1 cellular context compared by ENCODE assay signal in the genomic region with DNA sequence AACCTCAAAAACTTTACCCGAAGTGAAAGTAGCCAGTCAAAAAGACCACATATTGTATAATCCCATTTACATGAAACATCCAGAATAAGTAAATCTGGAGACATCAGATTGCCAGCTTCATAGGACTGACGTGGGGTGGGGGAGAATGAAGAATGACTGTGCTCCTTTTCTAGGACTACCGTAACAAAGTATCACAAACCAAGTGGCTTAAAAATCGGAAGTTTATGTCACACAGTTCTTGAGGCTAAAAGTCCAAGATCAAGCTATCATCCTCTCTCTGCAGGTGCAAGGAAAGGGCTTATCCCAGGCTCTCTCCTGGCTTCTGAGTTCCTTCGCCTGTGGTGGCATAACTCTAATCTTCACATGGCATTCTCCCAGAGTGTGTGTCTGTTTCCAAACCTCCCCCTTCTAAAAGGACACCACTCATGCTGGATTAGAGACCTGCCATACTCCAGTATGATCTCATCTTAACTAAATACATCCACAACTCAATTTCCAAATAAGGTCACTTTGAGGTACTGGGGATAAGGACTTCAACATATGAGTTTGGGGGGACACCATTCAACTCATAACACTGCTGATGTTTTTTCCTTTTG.
TF ChIP-seq lines count a peak whose summit lies in the region.

No MANE protein-coding gene starts in this region.

TF ChIP-seq in A549, 52 proteins besides CTCF, POLR2A, EP300 and RAD21 (continued from another document):
- TF ChIP-seq, protein P1, sequence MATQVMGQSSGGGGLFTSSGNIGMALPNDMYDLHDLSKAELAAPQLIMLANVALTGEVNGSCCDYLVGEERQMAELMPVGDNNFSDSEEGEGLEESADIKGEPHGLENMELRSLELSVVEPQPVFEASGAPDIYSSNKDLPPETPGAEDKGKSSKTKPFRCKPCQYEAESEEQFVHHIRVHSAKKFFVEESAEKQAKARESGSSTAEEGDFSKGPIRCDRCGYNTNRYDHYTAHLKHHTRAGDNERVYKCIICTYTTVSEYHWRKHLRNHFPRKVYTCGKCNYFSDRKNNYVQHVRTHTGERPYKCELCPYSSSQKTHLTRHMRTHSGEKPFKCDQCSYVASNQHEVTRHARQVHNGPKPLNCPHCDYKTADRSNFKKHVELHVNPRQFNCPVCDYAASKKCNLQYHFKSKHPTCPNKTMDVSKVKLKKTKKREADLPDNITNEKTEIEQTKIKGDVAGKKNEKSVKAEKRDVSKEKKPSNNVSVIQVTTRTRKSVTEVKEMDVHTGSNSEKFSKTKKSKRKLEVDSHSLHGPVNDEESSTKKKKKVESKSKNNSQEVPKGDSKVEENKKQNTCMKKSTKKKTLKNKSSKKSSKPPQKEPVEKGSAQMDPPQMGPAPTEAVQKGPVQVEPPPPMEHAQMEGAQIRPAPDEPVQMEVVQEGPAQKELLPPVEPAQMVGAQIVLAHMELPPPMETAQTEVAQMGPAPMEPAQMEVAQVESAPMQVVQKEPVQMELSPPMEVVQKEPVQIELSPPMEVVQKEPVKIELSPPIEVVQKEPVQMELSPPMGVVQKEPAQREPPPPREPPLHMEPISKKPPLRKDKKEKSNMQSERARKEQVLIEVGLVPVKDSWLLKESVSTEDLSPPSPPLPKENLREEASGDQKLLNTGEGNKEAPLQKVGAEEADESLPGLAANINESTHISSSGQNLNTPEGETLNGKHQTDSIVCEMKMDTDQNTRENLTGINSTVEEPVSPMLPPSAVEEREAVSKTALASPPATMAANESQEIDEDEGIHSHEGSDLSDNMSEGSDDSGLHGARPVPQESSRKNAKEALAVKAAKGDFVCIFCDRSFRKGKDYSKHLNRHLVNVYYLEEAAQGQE (IDR thresholded peaks at IDR 0.05) = no peak
- no peak for TF ChIP-seq CBX8 (IDR thresholded peaks at IDR 0.05)
- TF ChIP-seq, protein P2, sequence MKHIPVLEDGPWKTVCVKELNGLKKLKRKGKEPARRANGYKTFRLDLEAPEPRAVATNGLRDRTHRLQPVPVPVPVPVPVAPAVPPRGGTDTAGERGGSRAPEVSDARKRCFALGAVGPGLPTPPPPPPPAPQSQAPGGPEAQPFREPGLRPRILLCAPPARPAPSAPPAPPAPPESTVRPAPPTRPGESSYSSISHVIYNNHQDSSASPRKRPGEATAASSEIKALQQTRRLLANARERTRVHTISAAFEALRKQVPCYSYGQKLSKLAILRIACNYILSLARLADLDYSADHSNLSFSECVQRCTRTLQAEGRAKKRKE (CRISPR knock-in tag; IDR thresholded peaks at IDR 0.05; ENCODE audit: low read depth) = no peak
- TF ChIP-seq, protein P3, sequence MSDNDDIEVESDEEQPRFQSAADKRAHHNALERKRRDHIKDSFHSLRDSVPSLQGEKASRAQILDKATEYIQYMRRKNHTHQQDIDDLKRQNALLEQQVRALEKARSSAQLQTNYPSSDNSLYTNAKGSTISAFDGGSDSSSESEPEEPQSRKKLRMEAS (IDR thresholded peaks at IDR 0.05) = no peak
- no peak for TF ChIP-seq SREBF2 (IDR thresholded peaks at IDR 0.05)
